8 cellular contexts compared by ENCODE assay signal in the genomic region with DNA sequence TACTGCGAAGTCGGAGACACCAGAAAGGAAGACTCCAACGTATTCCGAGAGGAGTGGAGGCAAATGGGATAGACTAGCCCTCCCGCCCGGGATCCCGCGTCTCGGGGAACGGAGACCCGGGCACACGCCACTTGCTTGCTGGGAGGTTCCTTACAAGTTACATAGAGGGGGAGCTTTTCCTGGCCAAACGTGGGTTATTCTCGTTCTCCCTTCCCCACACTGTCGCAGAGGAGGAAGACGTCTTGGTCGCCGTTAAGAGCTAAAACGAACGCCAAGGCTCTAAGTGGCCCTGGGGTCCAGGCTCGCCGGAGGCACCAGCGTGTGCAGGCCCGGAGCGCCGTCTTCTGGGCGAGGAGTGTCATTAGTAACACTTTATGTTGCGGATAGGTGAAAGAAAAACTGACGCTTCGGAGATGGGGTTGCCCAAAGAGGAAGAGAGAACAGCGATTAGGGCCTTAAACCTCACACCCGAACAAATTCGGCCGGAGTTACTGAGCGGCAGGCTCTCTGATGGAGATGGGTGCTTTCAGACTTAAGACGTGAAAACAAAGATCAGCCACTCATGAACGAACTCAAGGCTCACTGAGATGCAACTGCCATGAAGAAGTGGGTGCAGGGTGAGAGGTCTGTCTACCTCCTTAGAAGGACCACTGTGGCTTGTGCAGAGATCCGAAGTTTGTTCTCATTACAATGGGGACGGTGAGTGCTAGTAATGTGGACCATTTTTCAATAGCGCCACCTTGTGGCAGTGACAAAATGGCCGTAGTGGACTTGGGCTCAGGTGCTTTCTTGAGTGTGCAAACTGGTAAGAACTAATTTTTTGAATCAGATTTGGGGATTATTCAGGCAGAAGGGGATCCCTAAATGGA. TPM values are rescaled to one million over a fixed set of nuclear protein-coding genes. Genes with fewer than 3 reads are reported as not detected.
DNase-seq lines count a peak whose midpoint lies in the region; ATAC-seq and TF ChIP-seq lines count a peak whose summit lies in the region.

No MANE protein-coding gene starts in this region.

- no peaks in the 10 kb centered on the region for H3K27me3 ChIP-seq in kidney epithelial cell (ENCODE audit: control insufficient read depth, insufficient read depth, low read length)

- no peaks in the 10 kb centered on the region for H3K36me3 ChIP-seq in kidney epithelial cell (ENCODE audit: control insufficient read depth, insufficient read depth, low read length)

- ATAC-seq in GM18867 (IDR thresholded peaks at IDR 0.05; ENCODE audit: unreplicated experiment), result peak; percentile 89
- peak; percentile 80 for ATAC-seq in HG03108 (IDR thresholded peaks at IDR 0.05; ENCODE audit: unreplicated experiment)

- peak; percentile 71 for TF ChIP-seq CTCF in kidney epithelial cell (IDR thresholded peaks at IDR 0.05; ENCODE audit: insufficient read depth, low read length, poor library complexity, severe bottlenecking)

- DNase-seq in AG08395 (ENCODE audit: low spot score) (peak; percentile 64), NCI-H2196 treated with DMSO at 0.1 percent for 48 hours (lab: John Stamatoyannopoulos, UW; ENCODE audit: unreplicated experiment) (peak; percentile 2), cerebellum (ENCODE audit: low spot score) (peak; percentile 59), kidney epithelial cell (ENCODE audit: low read depth) (no peak)
- DNase-seq in activated CD4-positive, CD25-positive, alpha-beta regulatory T cell treated with anti-CD3 and anti-CD28 coated beads, Interleukin-2, amount 50 U/mL, for 16 hours (ENCODE audit: low read depth, low spot score), result peak; percentile 79
- peak; percentile 87 for DNase-seq in stimulated activated CD4-positive, alpha-beta T cell treated with anti-CD3 and anti-CD28 coated beads, Interleukin-15, amount 100 ng/mL, for 24 hours

- peak overlapping the region; percentile 52 for H3K4me3 ChIP-seq in kidney epithelial cell (ENCODE audit: low read depth, low read length)

RNA-seq across cellular contexts. Expression of gene ZNF311, which starts 11.7 kb away (rescaled TPM):
- 5.5 TPM for total RNA-seq in cerebellum
- total RNA-seq in kidney epithelial cell, result 2.6 and 2.7 TPM in 2 replicates

RNA-seq across cellular contexts. Expression of gene OR2W1, which starts 28.2 kb away (rescaled TPM):
- total RNA-seq in cerebellum (not detected), kidney epithelial cell (not detected in 2 replicates)
